In genomic region chr3:126679318-126679751, GRCh38 we compare ENCODE assay signal across 8 cellular contexts. TPM values are rescaled to one million over a fixed set of nuclear protein-coding genes. Genes with fewer than 3 reads are reported as not detected.
A peak's percentile ranks its signal among the peaks of the same experiment; 100 is the strongest.
DNase-seq lines count a peak whose midpoint lies in the region; ATAC-seq and TF ChIP-seq lines count a peak whose summit lies in the region.

No MANE protein-coding gene starts in this region.

- peak overlapping the region; percentile 25 for H3K4me3 Mint-ChIP-seq in Calu3 (ENCODE audit: low read depth, unreplicated experiment)
- H3K4me3 Mint-ChIP-seq in effector memory CD8-positive, alpha-beta T cell = peak overlapping the region in 1 of 2 donors; percentile 61

- peaks cover 10% of the 10 kb centered on the region for H3K4me1 Mint-ChIP-seq in Calu3 (ENCODE audit: low read depth, unreplicated experiment)
- H3K4me1 Mint-ChIP-seq in effector memory CD8-positive, alpha-beta T cell (ENCODE audit: low read depth in 2 of 2) = peaks cover 4% of the 10 kb centered on the region in 2 donors

- TF ChIP-seq CTCF in Calu3 (IDR thresholded peaks at IDR 0.05; ENCODE audit: unreplicated experiment) = peak; percentile 100

- H3K79me2 ChIP-seq in mesendoderm (ENCODE audit: control insufficient read depth, insufficient read depth, low read length) = no peaks in the 10 kb centered on the region

- no peak overlapping the region for H2BK5ac ChIP-seq in mesendoderm (ENCODE audit: low read length)

- ATAC-seq in effector memory CD8-positive, alpha-beta T cell (replicated peaks) = peak; percentile 75
- ATAC-seq in HG02938 (IDR thresholded peaks at IDR 0.05; ENCODE audit: unreplicated experiment) = no peak

- no peak overlapping the region for H3K18ac ChIP-seq in mesendoderm (ENCODE audit: low read length)

- no TSS peak for BruUV-seq in Calu3 (replicated peaks; lab: Mats Ljungman, UMichigan)

- H4K5ac ChIP-seq in mesendoderm (ENCODE audit: low read length) = no peak overlapping the region

- H3K56ac ChIP-seq in mesendoderm (ENCODE audit: low read length) = peak overlapping the region; percentile 59

- no peaks in the 10 kb centered on the region for H3K79me1 ChIP-seq in mesendoderm (ENCODE audit: low read length)

- H3K27me3 Mint-ChIP-seq in Calu3 (ENCODE audit: unreplicated experiment) = peaks cover 75% of the 10 kb centered on the region
- H3K27me3 Mint-ChIP-seq in effector memory CD8-positive, alpha-beta T cell = peaks cover 35 to 49% of the 10 kb centered on the region in 2 donors

- no peak overlapping the region for H3K4ac ChIP-seq in mesendoderm (ENCODE audit: low read depth, low read length)

- DNase-seq in Calu3 (peak; percentile 95), HS-5 (ENCODE audit: low read depth) (peak; percentile 45), NOMO-1 (lab: John Stamatoyannopoulos, UW; ENCODE audit: unreplicated experiment in 2 of 2) (peak; percentile 37 to 45), mesendoderm (peak; percentile 84)
- DNase-seq in activated CD8-positive, alpha-beta memory T cell treated with anti-CD3 and anti-CD28 coated beads for 48 hours (ENCODE audit: low read depth in 2 of 3, low spot score in 2 of 3) = peak; percentile 54 to 84 (median 81)
- peak; percentile 74 to 82 (median 75) for DNase-seq in effector memory CD8-positive, alpha-beta T cell
- DNase-seq in stimulated activated CD8-positive, alpha-beta memory T cell treated with anti-CD3 and anti-CD28 coated beads, Interleukin-15, amount 100 ng/mL, for 48 hours (ENCODE audit: low read depth in 2 of 2) = peak; percentile 59 to 63

- H3K4me3 ChIP-seq in mesendoderm (ENCODE audit: low read length) = no peak overlapping the region

- no peaks in the 10 kb centered on the region for H3K27me3 ChIP-seq in mesendoderm (ENCODE audit: insufficient read depth, low read length, poor library complexity)

- no peaks in the 10 kb centered on the region for H3K36me3 Mint-ChIP-seq in Calu3 (ENCODE audit: insufficient read depth, unreplicated experiment)
- H3K36me3 Mint-ChIP-seq in effector memory CD8-positive, alpha-beta T cell (ENCODE audit: insufficient read depth) = no peaks in the 10 kb centered on the region

- H2BK15ac ChIP-seq in mesendoderm (replicated peaks; ENCODE audit: low read depth) = no peak overlapping the region

- peak overlapping the region; percentile 12 for H3K9ac ChIP-seq in mesendoderm (ENCODE audit: low read length)

- WGBS in mesendoderm (ENCODE audit: extremely low coverage, insufficient coverage, low lambda C conversion rate) = no CpG with 5 or more reads among the region's 20 CpGs

- CTCF ChIA-PET in Calu3 (lab: Charles Lee) = interaction anchor here (0.6 to 2.2 kb wide), 6 partner anchors 26 to 625 kb away, joined by 3 to 6 read pairs (median 3); partner anchors contain the start of gene PLXNA1

- H3K23ac ChIP-seq in mesendoderm (ENCODE audit: low read length) = no peak overlapping the region

- intact Hi-C loops in Calu3 (cut with micrococcal nuclease; ENCODE audit: unreplicated experiment) = loop anchor here (1.0 to 5.0 kb wide), 5 partner anchors 43 to 868 kb away; partner anchors contain the start of gene PLXNA1

- no peaks in the 10 kb centered on the region for H3K36me3 ChIP-seq in mesendoderm (ENCODE audit: control insufficient read depth, insufficient read depth, low read length)

- no peak overlapping the region for H2BK120ac ChIP-seq in mesendoderm (ENCODE audit: low read depth, low read length)

- peak overlapping the region; percentile 23 for H3K4me2 ChIP-seq in mesendoderm (ENCODE audit: low read length)

- no peak overlapping the region for H3K27ac ChIP-seq in mesendoderm (ENCODE audit: low read depth, low read length)

- H3K9me3 Mint-ChIP-seq in Calu3 (ENCODE audit: low read depth, unreplicated experiment) = no peaks in the 10 kb centered on the region
- H3K9me3 Mint-ChIP-seq in effector memory CD8-positive, alpha-beta T cell = no peaks in the 10 kb centered on the region

- no peak overlapping the region for H4K8ac ChIP-seq in mesendoderm (ENCODE audit: low read depth, low read length)

- no peak overlapping the region for H2AK5ac ChIP-seq in mesendoderm (ENCODE audit: low read length)

- H3K4me1 ChIP-seq in mesendoderm (ENCODE audit: control insufficient read depth, low read depth, low read length) = peaks cover 3% of the 10 kb centered on the region

- no peak overlapping the region for H3K27ac Mint-ChIP-seq in Calu3 (ENCODE audit: unreplicated experiment)
- H3K27ac Mint-ChIP-seq in effector memory CD8-positive, alpha-beta T cell = no peak overlapping the region

RNA-seq across cellular contexts. Expression of gene TXNRD3, which starts 24.4 kb away (rescaled TPM):
- total RNA-seq in Calu3 (2022) = 15.7 and 17.0 TPM in 2 replicates
- polyA plus RNA-seq in mesendoderm (2013, experiment 1 of 2) = 2.3 TPM
- polyA plus RNA-seq in mesendoderm (2013, experiment 2 of 2) = 2.6 TPM

RNA-seq across cellular contexts. Expression of gene CHCHD6, which starts 24.7 kb away (rescaled TPM):
- 38.9 and 45.9 TPM in 2 replicates for total RNA-seq in Calu3 (2022)
- polyA plus RNA-seq in mesendoderm (2013, experiment 1 of 2) = 19.3 TPM
- polyA plus RNA-seq in mesendoderm (2013, experiment 2 of 2) = 20.7 TPM

Comparison
In these comparisons a context has a peak if more than half of its experiments do, and no peak if none do; other contexts are left out.
1. DNase-seq: peak in every context shown above with its lines; median percentile 95 in Calu3; 84 in mesendoderm; 81 in activated CD8-positive, alpha-beta memory T cell treated with anti-CD3 and anti-CD28 coated beads for 48 hours; 75 in effector memory CD8-positive, alpha-beta T cell; 61 in stimulated activated CD8-positive, alpha-beta memory T cell treated with anti-CD3 and anti-CD28 coated beads, Interleukin-15, amount 100 ng/mL, for 48 hours; 45 in HS-5; 41 in NOMO-1.